ENCODE assay signal across 26 cellular contexts in the genomic region with DNA sequence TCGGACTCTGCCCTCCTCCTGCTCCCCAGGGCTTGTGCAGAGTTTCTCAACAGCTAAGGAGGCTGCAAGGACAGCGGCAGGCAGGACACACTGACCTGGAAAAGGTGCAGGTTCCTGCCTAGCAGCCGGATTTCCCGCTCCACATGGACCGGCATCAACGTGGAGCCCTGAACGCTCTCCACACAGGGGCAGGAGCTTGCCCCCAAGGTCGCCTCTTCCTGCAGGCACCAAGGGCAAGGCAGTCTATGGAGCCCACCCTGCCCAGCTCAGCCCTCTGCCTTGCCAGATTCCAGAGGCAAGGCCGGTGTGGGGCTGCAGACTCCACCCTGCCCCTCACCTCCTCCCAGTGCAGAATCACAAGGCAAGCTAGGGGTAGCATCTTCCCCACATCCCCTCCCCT. TPM values are rescaled to one million over a fixed set of nuclear protein-coding genes. Genes with fewer than 3 reads are reported as not detected.
"Had no signal": no experiment of that assay in that cellular context is flagged by ENCODE, and none has a peak within 500 bp of the region (broad histone marks: within the 10 kb centered on the region; RNA-seq: fewer than 3 reads in every experiment).

No MANE protein-coding gene starts in this region.

- H3K9me3 ChIP-seq: esophagus squamous epithelium, left ventricle myocardium inferior, lower lobe of right lung, neutrophil, sigmoid colon, thoracic aorta, tibial nerve, upper lobe of left lung had no signal

- H3K4me1 ChIP-seq: lower lobe of right lung, parathyroid adenoma, upper lobe of left lung had no signal

- H3K9ac ChIP-seq: parathyroid adenoma had no signal

- ATAC-seq: effector memory CD8-positive, alpha-beta T cell; left colon; lower lobe of right lung; natural killer cell; stimulated activated memory B cell treated with anti-CD40 and anti-IgM and Interleukin-4, amounts not matched to agents 10 μg/mL and 1 μg/mL and 100 μg/mL, for 72 hours; stimulated activated naive CD8-positive, alpha-beta T cell treated with anti-CD3 and anti-CD28 coated beads, Interleukin-15, Interleukin-2, amounts not matched to agents 100 U/mL and 50 U/mL, for 24 hours had no signal

- H3K36me3 ChIP-seq: neutrophil had no signal

- H3K27me3 ChIP-seq: esophagus squamous epithelium, neutrophil, sigmoid colon, tibial nerve, upper lobe of left lung had no signal

- H3K27ac ChIP-seq: esophagus squamous epithelium, left ventricle myocardium inferior, lower lobe of right lung, neutrophil, parathyroid adenoma, sigmoid colon, thoracic aorta, tibial nerve, upper lobe of left lung had no signal

- H3K4me3 ChIP-seq: esophagus squamous epithelium, left ventricle myocardium inferior, lower lobe of right lung, sigmoid colon, thoracic aorta, tibial nerve, upper lobe of left lung had no signal

- FAIRE-seq: endometrium, frontal cortex, islet of Langerhans, urothelium cell line had no signal

- DNase-seq: cortex of kidney; effector memory CD8-positive, alpha-beta T cell; erythroblast; esophagus squamous epithelium; kidney glomerular epithelial cell; left colon; left ventricle myocardium inferior; lower lobe of right lung; natural killer cell; sigmoid colon; stimulated activated CD4-positive, alpha-beta T cell treated with anti-CD3 and anti-CD28 coated beads, Interleukin-4, amount 100 ng/mL, for 4 hours; stimulated activated naive CD8-positive, alpha-beta T cell treated with anti-CD3 and anti-CD28 coated beads, Interleukin-15, Interleukin-2, amounts not matched to agents 100 U/mL and 50 U/mL, for 24 hours; upper lobe of left lung had no signal

RNA-seq across cellular contexts. Expression of a gene that starts 47.1 kb away (rescaled TPM):
- total RNA-seq: dermis microvascular lymphatic vessel endothelial cell, esophagus squamous epithelium, left colon, left ventricle myocardium inferior, lower lobe of right lung, mononuclear cell, omental fat pad, sigmoid colon, thoracic aorta, tibial nerve, upper lobe of left lung had no signal
- polyA plus RNA-seq: neural cell, sigmoid colon had no signal
